ENCODE assay signal across 29 cellular contexts in the genomic region with DNA sequence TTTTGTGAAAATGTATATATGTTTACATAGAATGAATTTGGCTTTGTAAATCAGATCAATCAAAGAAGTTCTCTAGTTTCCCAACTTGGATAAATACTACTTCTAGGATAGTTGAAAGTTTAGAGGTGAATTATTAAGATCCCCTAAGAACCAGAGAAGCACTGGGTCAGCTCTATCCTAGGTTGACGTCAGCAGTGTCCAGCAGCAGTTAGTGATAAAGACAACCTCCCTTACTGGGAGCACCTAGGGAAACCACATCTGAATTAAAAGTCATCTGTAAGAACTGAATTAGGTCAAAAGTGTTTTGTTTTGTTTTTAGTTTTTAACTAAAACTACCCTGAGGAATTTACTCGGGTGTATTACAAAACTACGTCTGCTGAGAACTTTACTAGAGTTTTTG.
"Had no signal": no experiment of that assay in that cellular context is flagged by ENCODE, and none has a peak within 500 bp of the region (broad histone marks: within the 10 kb centered on the region; RNA-seq: fewer than 3 reads in every experiment).

No MANE protein-coding gene starts in this region.

- H2AFZ ChIP-seq: neural progenitor cell had no signal

- H3K4me1 ChIP-seq: prostate gland, right lobe of liver, spleen, suprapubic skin, testis, tibial artery, transverse colon, upper lobe of left lung, vagina had no signal

- H3K27ac ChIP-seq: neural progenitor cell, ovary, prostate gland, right lobe of liver, skin epidermis, spleen, suprapubic skin, testis, tibial artery, transverse colon, upper lobe of left lung, vagina had no signal

- H3K36me3 ChIP-seq: neural progenitor cell, ovary, prostate gland, right lobe of liver, spleen, suprapubic skin, tibial artery, transverse colon, upper lobe of left lung, vagina had no signal

- H3K27me3 ChIP-seq: neural progenitor cell, ovary, right lobe of liver, spleen, suprapubic skin, testis, tibial artery, transverse colon, upper lobe of left lung, vagina had no signal

- FAIRE-seq: urothelium cell line had no signal

- H3K9me3 ChIP-seq: ovary, prostate gland, right lobe of liver, suprapubic skin, testis, upper lobe of left lung, vagina had no signal

- DNase-seq: naive thymus-derived CD4-positive, alpha-beta T cell; natural killer cell; occipital lobe; ovary; retina; right cardiac atrium; right lobe of liver; spleen; stimulated activated CD4-positive, alpha-beta T cell treated with anti-CD3 and anti-CD28 coated beads, Interleukin-12 subunit alpha, Interleukin-12 subunit beta, amount 100 ng/mL, for 4 hours; stimulated activated CD4-positive, alpha-beta T cell treated with anti-CD3 and anti-CD28 coated beads, Interleukin-1b, Interleukin-23, amount 100 ng/mL, for 48 hours; stimulated activated CD4-positive, alpha-beta T cell treated with anti-CD3 and anti-CD28 coated beads, Interleukin-4, amount 100 ng/mL, for 1 hour; stimulated activated CD4-positive, alpha-beta T cell treated with anti-CD3 and anti-CD28 coated beads, Interleukin-4, amount 100 ng/mL, for 4 hours; stimulated activated CD8-positive, alpha-beta memory T cell treated with anti-CD3 and anti-CD28 coated beads, Interleukin-4, amount 100 ng/mL, for 48 hours; stimulated activated naive CD4-positive, alpha-beta T cell; stimulated activated naive CD8-positive, alpha-beta T cell treated with anti-CD3 and anti-CD28 coated beads, Interleukin-15, amount 100 ng/mL, for 72 hours; stimulated activated naive CD8-positive, alpha-beta T cell treated with anti-CD3 and anti-CD28 coated beads, Interleukin-15, Interleukin-2, amounts not matched to agents 100 U/mL and 50 U/mL, for 24 hours; substantia nigra; testis; tibial artery; transverse colon; upper lobe of left lung had no signal

- H3K4me2 ChIP-seq: neural progenitor cell, smooth muscle cell had no signal

- H3K9ac ChIP-seq: neural progenitor cell had no signal

- ATAC-seq: naive thymus-derived CD4-positive, alpha-beta T cell; natural killer cell; right lobe of liver; stimulated activated memory B cell treated with anti-CD40 and anti-IgM and Interleukin-4, amounts not matched to agents 10 μg/mL and 1 μg/mL and 100 μg/mL, for 72 hours; stimulated activated naive CD8-positive, alpha-beta T cell treated with anti-CD3 and anti-CD28 coated beads, Interleukin-15, amount 100 ng/mL, for 72 hours; stimulated activated naive CD8-positive, alpha-beta T cell treated with anti-CD3 and anti-CD28 coated beads, Interleukin-15, Interleukin-2, amounts not matched to agents 100 U/mL and 50 U/mL, for 24 hours had no signal

- H3K4me3 ChIP-seq: neural progenitor cell, ovary, prostate gland, right lobe of liver, skin epidermis, smooth muscle cell, spleen, suprapubic skin, testis, tibial artery, transverse colon, upper lobe of left lung, vagina had no signal
